In genomic region chr18:8657873-8658521, GRCh38 we compare ENCODE assay signal across 16 cellular contexts. TPM values are rescaled to one million over a fixed set of nuclear protein-coding genes. Genes with fewer than 3 reads are reported as not detected.
DNase-seq lines count a peak whose midpoint lies in the region; TF ChIP-seq lines count a peak whose summit lies in the region.
"Had no signal": no experiment of that assay in that cellular context is flagged by ENCODE, and none has a peak within 500 bp of the region (broad histone marks: within the 10 kb centered on the region; RNA-seq: fewer than 3 reads in every experiment).

No MANE protein-coding gene starts in this region.

- DNase-seq in DMS 273 treated with DMSO at 0.1 percent for 48 hours (lab: John Stamatoyannopoulos, UW) (peak; percentile 11), amniotic epithelial cell (ENCODE audit: low read depth) (peak; percentile 39), iris pigment epithelial cell (ENCODE audit: low read depth) (peak; percentile 54), immature natural killer cell (no peak), HuH-7 (ENCODE audit: low spot score) (no peak), NCI-H526 treated with DMSO at 0.1 percent for 48 hours (lab: John Stamatoyannopoulos, UW) (no peak), HPDE6-E6E7 (ENCODE audit: extremely low spot score) (no peak)
- DNase-seq: activated CD4-positive, alpha-beta T cell treated with anti-CD3 and anti-CD28 coated beads for 4 hours; activated gamma-delta T cell; dermis blood vessel endothelial cell; NCI-H2029 treated with DMSO at 0.1 percent for 48 hours; sigmoid colon; SJCRH30; transverse colon had no signal

- TF ChIP-seq EP300 in Ishikawa (IDR thresholded peaks at IDR 0.05; ENCODE audit: borderline replicate concordance) = no peak

- H3K4me3 Mint-ChIP-seq in immature natural killer cell = no peak overlapping the region
- H3K4me3 Mint-ChIP-seq: memory B cell had no signal

- no peaks in the 10 kb centered on the region for H3K9me3 Mint-ChIP-seq in immature natural killer cell
- H3K9me3 Mint-ChIP-seq: memory B cell had no signal

- TF ChIP-seq RAD21 in Ishikawa (IDR thresholded peaks at IDR 0.05; ENCODE audit: low read depth) = no peak

- peaks cover 15 to 20% of the 10 kb centered on the region in 2 donors for H3K4me1 Mint-ChIP-seq in immature natural killer cell

- H3K27ac Mint-ChIP-seq in immature natural killer cell = no peak overlapping the region
- H3K27ac Mint-ChIP-seq: memory B cell had no signal

- no peaks in the 10 kb centered on the region for H3K36me3 Mint-ChIP-seq in immature natural killer cell
- H3K36me3 Mint-ChIP-seq: memory B cell had no signal

- H3K27me3 Mint-ChIP-seq in immature natural killer cell (ENCODE audit: low read depth in 3 of 3) = peaks cover 1 to 8% (median 3%) of the 10 kb centered on the region in 3 donors

TF ChIP-seq in Ishikawa, 13 proteins besides CTCF, POLR2A, EP300 and RAD21:
- TF ChIP-seq TEAD4 (IDR thresholded peaks at IDR 0.05) (peak; percentile 19; the same call in 1 of the 2 replicates), CREB1 (IDR thresholded peaks at IDR 0.05; ENCODE audit: low read depth) (no peak)

RNA-seq across cellular contexts. Expression of gene MTCL1, which starts 47.4 kb away (rescaled TPM):
- polyA plus RNA-seq in immature natural killer cell = not detected

RNA-seq across cellular contexts. Expression of gene RAB12, which starts 48.8 kb away (rescaled TPM):
- under 1 TPM in 1 of 3 donors, not detected in 2; 0.10 TPM for polyA plus RNA-seq in immature natural killer cell

Comparison
In these comparisons a context has a peak if more than half of its experiments do, and no peak if none do; other contexts are left out.
1. DNase-seq: peak in DMS 273 treated with DMSO at 0.1 percent for 48 hours (single experiment), amniotic epithelial cell (single experiment) and iris pigment epithelial cell (single experiment); none in immature natural killer cell (0 of 3), HuH-7 (single experiment), NCI-H526 treated with DMSO at 0.1 percent for 48 hours (single experiment) and HPDE6-E6E7 (single experiment).